Comparison of ENCODE assay signal across 1 cellular context in the genomic region with DNA sequence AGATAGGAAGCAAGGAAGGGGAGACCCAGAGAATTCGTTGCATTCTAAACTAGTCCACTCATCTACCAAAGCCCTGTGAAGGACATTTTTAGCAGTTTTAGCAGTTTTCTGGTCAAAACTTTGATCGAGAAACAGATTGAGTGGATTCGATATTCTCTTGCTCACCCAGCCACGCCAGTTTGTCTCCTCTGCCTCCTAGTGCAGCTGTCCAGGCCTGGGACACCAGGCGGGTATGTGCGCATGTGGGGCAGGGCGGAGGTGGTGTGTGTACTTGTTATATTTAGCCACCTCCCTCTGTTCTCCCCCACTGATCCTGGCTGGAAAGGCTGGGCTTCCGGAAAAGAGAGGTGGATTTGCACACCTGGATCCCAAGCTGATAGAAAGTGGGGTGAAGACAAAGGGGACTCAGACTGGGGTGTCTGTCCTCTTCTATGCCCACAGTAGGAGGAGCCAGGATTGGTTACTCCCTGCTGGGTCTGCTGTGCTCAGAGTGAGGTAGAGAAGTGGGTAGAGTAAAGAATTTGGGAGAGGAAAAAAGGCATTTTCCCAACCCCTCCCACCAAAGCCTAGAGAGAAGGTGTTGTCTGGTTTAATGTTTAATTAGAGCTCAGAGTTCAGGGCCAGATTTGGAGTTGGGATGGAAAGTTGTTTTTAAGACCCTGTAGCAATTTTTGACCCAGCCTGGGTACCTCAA.
TF ChIP-seq lines count a peak whose summit lies in the region.

No MANE protein-coding gene starts in this region.

TF ChIP-seq in WTC11, 78 proteins besides CTCF, POLR2A, EP300 and RAD21 (continued from another document):
- TF ChIP-seq SOX15 (CRISPR knock-in tag; IDR thresholded peaks at IDR 0.05): no peak
- no peak for TF ChIP-seq PRDM15 (CRISPR knock-in tag; IDR thresholded peaks at IDR 0.05)
- TF ChIP-seq GABPB1 (CRISPR knock-in tag; IDR thresholded peaks at IDR 0.05): no peak
- TF ChIP-seq TCF7 (CRISPR knock-in tag; IDR thresholded peaks at IDR 0.05; ENCODE audit: low read depth): no peak
- no peak for TF ChIP-seq ZNF671 (CRISPR knock-in tag; IDR thresholded peaks at IDR 0.05)
- no peak for TF ChIP-seq PRRX2 (CRISPR knock-in tag; IDR thresholded peaks at IDR 0.05)
- TF ChIP-seq ZNF232 (CRISPR knock-in tag; IDR thresholded peaks at IDR 0.05): no peak
- TF ChIP-seq ZNF281 (CRISPR knock-in tag; IDR thresholded peaks at IDR 0.05): no peak
- TF ChIP-seq ZSCAN18 (CRISPR knock-in tag; IDR thresholded peaks at IDR 0.05): no peak
- TF ChIP-seq AR (CRISPR knock-in tag; IDR thresholded peaks at IDR 0.05): no peak
